Comparison of ENCODE assay signal across 7 cellular contexts in genomic region chr9:76658510-76659231, GRCh38.
DNase-seq lines count a peak whose midpoint lies in the region; ATAC-seq and TF ChIP-seq lines count a peak whose summit lies in the region.

No MANE protein-coding gene starts in this region.

- TF ChIP-seq CTCF in GM10266 (IDR thresholded peaks at IDR 0.05; ENCODE audit: control insufficient read depth, insufficient read depth, low read depth, missing control alignments) (peak; percentile 66), fibroblast of mammary gland (conservative IDR thresholded peaks at IDR 0.05; ENCODE audit: control insufficient read depth, insufficient read depth, low read depth, low read length) (peak; percentile 79), prostate gland (IDR thresholded peaks at IDR 0.05) (peak in 3 of 4 experiments; percentile 45 to 62 (median 58))

- intact Hi-C loops in prostate gland (cut with DNase I), result no loop called here

- 68% methylated on average over 6 of the region's 6 CpGs for WGBS in prostate gland

- H3K27ac ChIP-seq in prostate gland, result no peak overlapping the region

- no peaks in the 10 kb centered on the region for H3K27me3 ChIP-seq in prostate gland (replicated peaks; ENCODE audit: insufficient read depth)

- H3K9me3 ChIP-seq in prostate gland, result no peaks in the 10 kb centered on the region

- H3K4me3 ChIP-seq in fibroblast of mammary gland (ENCODE audit: control insufficient read depth, low read depth, low read length), result no peak overlapping the region
- no peak overlapping the region for H3K4me3 ChIP-seq in prostate gland

- no peaks in the 10 kb centered on the region for H3K36me3 ChIP-seq in prostate gland

- no peaks in the 10 kb centered on the region for H3K4me1 ChIP-seq in prostate gland (replicated peaks)

- peak; percentile 69 for DNase-seq in GM10266 (ENCODE audit: extremely low spot score)
- peak; percentile 35 for DNase-seq in HS-5 (ENCODE audit: low read depth)
- DNase-seq in SIG-M5 treated with dmso at 0.1 percent for 504 hours (lab: John Stamatoyannopoulos, UW; ENCODE audit: unreplicated experiment), result peak; percentile 68
- peak; percentile 81 for DNase-seq in fibroblast of mammary gland (ENCODE audit: low read depth)
- DNase-seq in prostate gland (ENCODE audit: low spot score), result no peak
- no peak for DNase-seq in COLO668 (lab: John Stamatoyannopoulos, UW; ENCODE audit: unreplicated experiment)

- TF ChIP-seq POLR2A in prostate gland (IDR thresholded peaks at IDR 0.05), result no peak

- peak; percentile 80 for ATAC-seq in GM21423 (IDR thresholded peaks at IDR 0.05; ENCODE audit: unreplicated experiment)

Comparison
In these comparisons a context has a peak if more than half of its experiments do, and no peak if none do; other contexts are left out.
1. DNase-seq: peak in GM10266 (single experiment), HS-5 (single experiment), SIG-M5 treated with dmso at 0.1 percent for 504 hours (single experiment) and fibroblast of mammary gland (single experiment); none in prostate gland (single experiment) and COLO668 (single experiment).
2. Peak in every context shown above with its lines, with median percentiles within 50 percentile points of each other: CTCF ChIP-seq.